1 cellular context compared by ENCODE assay signal in genomic region chr2:159010340-159010739, GRCh38.
TF ChIP-seq lines count a peak whose summit lies in the region.

No MANE protein-coding gene starts in this region.

TF ChIP-seq in HepG2, 621 proteins besides CTCF, POLR2A, EP300 and RAD21:
- TF ChIP-seq ZNF281 (CRISPR knock-in tag; IDR thresholded peaks at IDR 0.05; ENCODE audit: borderline replicate concordance) (peak; percentile 50; the same call in 1 of the 2 replicates), SOX13 (IDR thresholded peaks at IDR 0.05) (no peak), SOX13 (CRISPR knock-in tag; conservative IDR thresholded peaks at IDR 0.05 in 1 of 2, IDR thresholded peaks at IDR 0.05 in 1 of 2) (no peak)
